Comparison of ENCODE assay signal across 19 cellular contexts in the genomic region with DNA sequence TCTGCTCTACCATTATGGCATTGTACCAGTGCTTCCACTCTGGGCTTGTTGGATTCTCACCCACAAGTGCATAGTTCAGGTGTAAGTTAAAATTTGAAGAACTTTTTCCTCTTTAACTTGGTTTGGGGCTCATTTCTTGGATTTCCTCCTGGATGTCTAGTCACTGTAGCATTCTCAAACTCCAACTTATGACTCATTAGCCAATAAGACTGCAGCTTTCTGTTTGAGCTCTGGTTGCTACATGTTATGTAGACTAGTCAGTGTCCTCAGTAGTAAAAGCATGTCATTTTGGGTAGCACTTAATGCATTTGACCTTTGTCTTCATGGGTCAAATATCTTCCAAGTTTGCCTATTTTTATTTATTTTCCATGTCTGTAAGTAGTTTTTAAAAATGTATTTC.
A peak's percentile ranks its signal among the peaks of the same experiment; 100 is the strongest.
DNase-seq lines count a peak whose midpoint lies in the region; ATAC-seq and TF ChIP-seq lines count a peak whose summit lies in the region.
"Had no signal": no experiment of that assay in that cellular context is flagged by ENCODE, and none has a peak within 500 bp of the region (broad histone marks: within the 10 kb centered on the region; RNA-seq: fewer than 3 reads in every experiment).

No MANE protein-coding gene starts in this region.

- no peaks in the 10 kb centered on the region for H3K36me3 Mint-ChIP-seq in MCF 10A (ENCODE audit: insufficient read depth, unreplicated experiment)
- H3K36me3 Mint-ChIP-seq: activated CD4-positive, alpha-beta memory T cell treated with anti-CD3 and anti-CD28 coated beads for 36 hours; brain had no signal

- H3K4me3 Mint-ChIP-seq in MCF 10A (ENCODE audit: unreplicated experiment): no peak overlapping the region
- H3K4me3 Mint-ChIP-seq: activated CD4-positive, alpha-beta memory T cell treated with anti-CD3 and anti-CD28 coated beads for 36 hours; brain; effector memory CD8-positive, alpha-beta T cell had no signal

- intact Hi-C loops in MCF 10A (cut with micrococcal nuclease) (no loop called here), breast epithelium (cut with DNase I; ENCODE audit: low total_unique reads) (no loop called here)

- CTCF ChIA-PET in MCF 10A (lab: Yijun Ruan, JAX): interaction anchor here (0.8 kb wide), 1 partner anchor 1773 kb away, joined by 3 read pairs; no protein-coding TSS in a partner anchor

- H3K4me1 Mint-ChIP-seq in MCF 10A (ENCODE audit: insufficient read depth, unreplicated experiment): no peaks in the 10 kb centered on the region
- H3K4me1 Mint-ChIP-seq: brain had no signal

- H3K27ac Mint-ChIP-seq in MCF 10A (ENCODE audit: low read depth, unreplicated experiment): no peak overlapping the region
- H3K27ac Mint-ChIP-seq: activated CD4-positive, alpha-beta memory T cell treated with anti-CD3 and anti-CD28 coated beads for 36 hours; activated T-helper 2 cell treated with anti-CD3 and anti-CD28 coated beads, Interferon-gamma antibody, Interleukin-2, Interleukin-4, amounts not matched to agents 10 μg/mL and 5 μg/mL and 100 μg/mL, durations not matched to agents 14 hours and 24 hours and 36 hours; brain; effector memory CD8-positive, alpha-beta T cell had no signal

- peaks cover 6% of the 10 kb centered on the region for H3K9me3 Mint-ChIP-seq in MCF 10A (ENCODE audit: unreplicated experiment)
- H3K9me3 Mint-ChIP-seq: effector memory CD8-positive, alpha-beta T cell had no signal

- H3K27ac ChIP-seq in breast epithelium: no peak overlapping the region
- H3K27ac ChIP-seq in brain microvascular endothelial cell: peak overlapping the region; percentile 83
- H3K27ac ChIP-seq: 22Rv1, heart right ventricle had no signal

- no peak overlapping the region for H3K4me3 ChIP-seq in breast epithelium
- H3K4me3 ChIP-seq in brain microvascular endothelial cell (ENCODE audit: low read depth, low read length): no peak overlapping the region
- H3K4me3 ChIP-seq in foreskin fibroblast (ENCODE audit: low read depth in 1 of 2, low read length in 2 of 2): no peak overlapping the region
- H3K4me3 ChIP-seq: heart right ventricle had no signal

- BruUV-seq in MCF 10A (replicated peaks; lab: Mats Ljungman, UMichigan): no TSS peak

- no peak for TF ChIP-seq POLR2A in breast epithelium (IDR thresholded peaks at IDR 0.05)

- H3K27me3 Mint-ChIP-seq in MCF 10A (ENCODE audit: insufficient read depth, unreplicated experiment): no peaks in the 10 kb centered on the region
- H3K27me3 Mint-ChIP-seq: activated CD4-positive, alpha-beta memory T cell treated with anti-CD3 and anti-CD28 coated beads for 36 hours; effector memory CD8-positive, alpha-beta T cell had no signal

- no peaks in the 10 kb centered on the region for H3K27me3 ChIP-seq in breast epithelium
- H3K27me3 ChIP-seq in brain microvascular endothelial cell (replicated peaks): no peaks in the 10 kb centered on the region
- H3K27me3 ChIP-seq: heart right ventricle had no signal

- POLR2A ChIA-PET in MCF 10A (lab: Yijun Ruan, JAX): interaction anchor here (0.5 kb wide), 1 partner anchor 97 kb away, joined by 5 read pairs; no protein-coding TSS in a partner anchor

- H3K36me3 ChIP-seq in breast epithelium (no peaks in the 10 kb centered on the region), brain microvascular endothelial cell (replicated peaks) (no peaks in the 10 kb centered on the region)
- H3K36me3 ChIP-seq: heart right ventricle had no signal

- no peak for ATAC-seq in HG03432 (IDR thresholded peaks at IDR 0.05; ENCODE audit: unreplicated experiment)
- no peak for ATAC-seq in GM21515 (IDR thresholded peaks at IDR 0.05; ENCODE audit: unreplicated experiment)
- ATAC-seq: effector memory CD8-positive, alpha-beta T cell; heart right ventricle; left lobe of liver had no signal

- H3K4me1 ChIP-seq in breast epithelium: no peaks in the 10 kb centered on the region
- H3K4me1 ChIP-seq: heart right ventricle had no signal

- peaks cover 0 to 10% of the 10 kb centered on the region in 2 donors for H3K9me3 ChIP-seq in breast epithelium

- in situ Hi-C loops in brain microvascular endothelial cell (cut with HindIII; ENCODE audit: low pct_ligation_motif_present, low sequenced_read_pairs): no loop called here

- DNase-seq in MCF 10A (ENCODE audit: unreplicated experiment) (peak; percentile 53), breast epithelium (ENCODE audit: low spot score in 2 of 2) (no peak), brain microvascular endothelial cell (peak; percentile 68), foreskin fibroblast (peak; percentile 56 to 67), activated gamma-delta T cell (lab: John Stamatoyannopoulos, UW) (no peak), DMS79 treated with DMSO at 0.1 percent for 48 hours (lab: John Stamatoyannopoulos, UW) (no peak)
- DNase-seq: activated CD4-positive, alpha-beta memory T cell treated with anti-CD3 and anti-CD28 coated beads for 36 hours; effector memory CD8-positive, alpha-beta T cell; GF-D8; heart right ventricle; NCI-H1694 treated with DMSO at 0.1 percent for 48 hours; NCI-H524; posterior cingulate gyrus had no signal

- TF ChIP-seq CTCF in MCF 10A (IDR thresholded peaks at IDR 0.05; ENCODE audit: unreplicated experiment) (no peak), breast epithelium (IDR thresholded peaks at IDR 0.05) (no peak), brain microvascular endothelial cell (IDR thresholded peaks at IDR 0.05; ENCODE audit: low read depth, low read length, missing control alignments) (no peak), foreskin fibroblast (IDR thresholded peaks at IDR 0.05; ENCODE audit: low read depth, low read length) (no peak)

Comparison
In these comparisons a context has a peak if more than half of its experiments do, and no peak if none do; other contexts are left out.
1. DNase-seq: peak in MCF 10A (single experiment), brain microvascular endothelial cell (single experiment) and foreskin fibroblast (2 of 2); none in breast epithelium (0 of 2), activated gamma-delta T cell (single experiment) and DMS79 treated with DMSO at 0.1 percent for 48 hours (single experiment).